1 cellular context compared by ENCODE assay signal in the genomic region with DNA sequence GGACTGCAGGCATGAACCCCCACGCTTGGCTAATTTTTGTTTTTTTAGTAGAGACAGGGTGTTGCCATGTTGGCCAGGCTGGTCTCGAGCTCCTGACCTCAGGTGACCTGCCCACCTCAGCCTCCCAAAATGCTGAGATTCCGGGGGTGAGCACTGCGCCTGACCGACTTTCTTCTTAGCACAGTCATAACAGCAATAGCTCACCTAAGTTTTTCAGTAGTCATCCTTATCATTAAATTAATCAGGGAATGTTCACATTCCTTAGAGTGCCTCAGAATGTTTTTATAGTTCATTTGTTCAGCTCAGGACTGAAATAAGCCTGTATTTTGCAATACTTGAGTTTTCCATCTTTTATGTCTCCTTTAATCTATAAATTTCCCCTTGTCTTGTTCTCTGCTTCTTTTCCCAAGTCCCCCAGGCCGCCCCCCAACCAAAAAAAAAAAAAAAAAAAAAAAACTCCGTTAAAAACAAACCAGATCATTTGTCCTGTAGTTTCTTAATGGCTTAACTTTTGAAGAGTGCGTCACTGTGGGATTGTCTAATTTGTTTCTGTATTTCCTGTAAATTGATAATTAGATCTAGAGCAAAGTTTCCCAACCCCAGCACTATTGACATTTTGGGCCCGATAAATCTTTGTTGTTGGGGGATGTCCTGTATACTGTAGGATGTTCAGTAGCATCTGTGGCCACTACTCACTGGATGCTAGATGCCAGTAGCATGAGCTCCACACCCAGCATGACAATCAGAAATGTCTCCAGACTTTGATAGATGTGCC.
TF ChIP-seq lines count a peak whose summit lies in the region.

No MANE protein-coding gene starts in this region.

TF ChIP-seq in WTC11, 78 proteins besides CTCF, POLR2A, EP300 and RAD21 (continued from another document):
- TF ChIP-seq, protein P1, sequence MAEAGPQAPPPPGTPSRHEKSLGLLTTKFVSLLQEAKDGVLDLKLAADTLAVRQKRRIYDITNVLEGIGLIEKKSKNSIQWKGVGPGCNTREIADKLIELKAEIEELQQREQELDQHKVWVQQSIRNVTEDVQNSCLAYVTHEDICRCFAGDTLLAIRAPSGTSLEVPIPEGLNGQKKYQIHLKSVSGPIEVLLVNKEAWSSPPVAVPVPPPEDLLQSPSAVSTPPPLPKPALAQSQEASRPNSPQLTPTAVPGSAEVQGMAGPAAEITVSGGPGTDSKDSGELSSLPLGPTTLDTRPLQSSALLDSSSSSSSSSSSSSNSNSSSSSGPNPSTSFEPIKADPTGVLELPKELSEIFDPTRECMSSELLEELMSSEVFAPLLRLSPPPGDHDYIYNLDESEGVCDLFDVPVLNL (CRISPR knock-in tag; IDR thresholded peaks at IDR 0.05; ENCODE audit: borderline replicate concordance, low read depth) = no peak
- no peak for TF ChIP-seq HMGA2 (CRISPR knock-in tag; IDR thresholded peaks at IDR 0.05)
- TF ChIP-seq, protein P2, sequence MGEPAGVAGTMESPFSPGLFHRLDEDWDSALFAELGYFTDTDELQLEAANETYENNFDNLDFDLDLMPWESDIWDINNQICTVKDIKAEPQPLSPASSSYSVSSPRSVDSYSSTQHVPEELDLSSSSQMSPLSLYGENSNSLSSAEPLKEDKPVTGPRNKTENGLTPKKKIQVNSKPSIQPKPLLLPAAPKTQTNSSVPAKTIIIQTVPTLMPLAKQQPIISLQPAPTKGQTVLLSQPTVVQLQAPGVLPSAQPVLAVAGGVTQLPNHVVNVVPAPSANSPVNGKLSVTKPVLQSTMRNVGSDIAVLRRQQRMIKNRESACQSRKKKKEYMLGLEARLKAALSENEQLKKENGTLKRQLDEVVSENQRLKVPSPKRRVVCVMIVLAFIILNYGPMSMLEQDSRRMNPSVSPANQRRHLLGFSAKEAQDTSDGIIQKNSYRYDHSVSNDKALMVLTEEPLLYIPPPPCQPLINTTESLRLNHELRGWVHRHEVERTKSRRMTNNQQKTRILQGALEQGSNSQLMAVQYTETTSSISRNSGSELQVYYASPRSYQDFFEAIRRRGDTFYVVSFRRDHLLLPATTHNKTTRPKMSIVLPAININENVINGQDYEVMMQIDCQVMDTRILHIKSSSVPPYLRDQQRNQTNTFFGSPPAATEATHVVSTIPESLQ (CRISPR knock-in tag; IDR thresholded peaks at IDR 0.05) = no peak
- TF ChIP-seq, protein P3, sequence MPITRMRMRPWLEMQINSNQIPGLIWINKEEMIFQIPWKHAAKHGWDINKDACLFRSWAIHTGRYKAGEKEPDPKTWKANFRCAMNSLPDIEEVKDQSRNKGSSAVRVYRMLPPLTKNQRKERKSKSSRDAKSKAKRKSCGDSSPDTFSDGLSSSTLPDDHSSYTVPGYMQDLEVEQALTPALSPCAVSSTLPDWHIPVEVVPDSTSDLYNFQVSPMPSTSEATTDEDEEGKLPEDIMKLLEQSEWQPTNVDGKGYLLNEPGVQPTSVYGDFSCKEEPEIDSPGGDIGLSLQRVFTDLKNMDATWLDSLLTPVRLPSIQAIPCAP (CRISPR knock-in tag; IDR thresholded peaks at IDR 0.05) = no peak
- no peak for TF ChIP-seq ATF1 (CRISPR knock-in tag; IDR thresholded peaks at IDR 0.05)
- TF ChIP-seq, protein P4, sequence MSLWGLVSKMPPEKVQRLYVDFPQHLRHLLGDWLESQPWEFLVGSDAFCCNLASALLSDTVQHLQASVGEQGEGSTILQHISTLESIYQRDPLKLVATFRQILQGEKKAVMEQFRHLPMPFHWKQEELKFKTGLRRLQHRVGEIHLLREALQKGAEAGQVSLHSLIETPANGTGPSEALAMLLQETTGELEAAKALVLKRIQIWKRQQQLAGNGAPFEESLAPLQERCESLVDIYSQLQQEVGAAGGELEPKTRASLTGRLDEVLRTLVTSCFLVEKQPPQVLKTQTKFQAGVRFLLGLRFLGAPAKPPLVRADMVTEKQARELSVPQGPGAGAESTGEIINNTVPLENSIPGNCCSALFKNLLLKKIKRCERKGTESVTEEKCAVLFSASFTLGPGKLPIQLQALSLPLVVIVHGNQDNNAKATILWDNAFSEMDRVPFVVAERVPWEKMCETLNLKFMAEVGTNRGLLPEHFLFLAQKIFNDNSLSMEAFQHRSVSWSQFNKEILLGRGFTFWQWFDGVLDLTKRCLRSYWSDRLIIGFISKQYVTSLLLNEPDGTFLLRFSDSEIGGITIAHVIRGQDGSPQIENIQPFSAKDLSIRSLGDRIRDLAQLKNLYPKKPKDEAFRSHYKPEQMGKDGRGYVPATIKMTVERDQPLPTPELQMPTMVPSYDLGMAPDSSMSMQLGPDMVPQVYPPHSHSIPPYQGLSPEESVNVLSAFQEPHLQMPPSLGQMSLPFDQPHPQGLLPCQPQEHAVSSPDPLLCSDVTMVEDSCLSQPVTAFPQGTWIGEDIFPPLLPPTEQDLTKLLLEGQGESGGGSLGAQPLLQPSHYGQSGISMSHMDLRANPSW (CRISPR knock-in tag; conservative IDR thresholded peaks at IDR 0.05; ENCODE audit: low read depth) = no peak
- TF ChIP-seq, protein P5, sequence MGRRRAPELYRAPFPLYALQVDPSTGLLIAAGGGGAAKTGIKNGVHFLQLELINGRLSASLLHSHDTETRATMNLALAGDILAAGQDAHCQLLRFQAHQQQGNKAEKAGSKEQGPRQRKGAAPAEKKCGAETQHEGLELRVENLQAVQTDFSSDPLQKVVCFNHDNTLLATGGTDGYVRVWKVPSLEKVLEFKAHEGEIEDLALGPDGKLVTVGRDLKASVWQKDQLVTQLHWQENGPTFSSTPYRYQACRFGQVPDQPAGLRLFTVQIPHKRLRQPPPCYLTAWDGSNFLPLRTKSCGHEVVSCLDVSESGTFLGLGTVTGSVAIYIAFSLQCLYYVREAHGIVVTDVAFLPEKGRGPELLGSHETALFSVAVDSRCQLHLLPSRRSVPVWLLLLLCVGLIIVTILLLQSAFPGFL (CRISPR knock-in tag; IDR thresholded peaks at IDR 0.05; ENCODE audit: borderline replicate concordance) = no peak
- TF ChIP-seq, protein P6, sequence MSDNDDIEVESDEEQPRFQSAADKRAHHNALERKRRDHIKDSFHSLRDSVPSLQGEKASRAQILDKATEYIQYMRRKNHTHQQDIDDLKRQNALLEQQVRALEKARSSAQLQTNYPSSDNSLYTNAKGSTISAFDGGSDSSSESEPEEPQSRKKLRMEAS (CRISPR knock-in tag; IDR thresholded peaks at IDR 0.05) = no peak
- TF ChIP-seq RELA (CRISPR knock-in tag; IDR thresholded peaks at IDR 0.05; ENCODE audit: borderline replicate concordance) = no peak
- TF ChIP-seq, protein P7, sequence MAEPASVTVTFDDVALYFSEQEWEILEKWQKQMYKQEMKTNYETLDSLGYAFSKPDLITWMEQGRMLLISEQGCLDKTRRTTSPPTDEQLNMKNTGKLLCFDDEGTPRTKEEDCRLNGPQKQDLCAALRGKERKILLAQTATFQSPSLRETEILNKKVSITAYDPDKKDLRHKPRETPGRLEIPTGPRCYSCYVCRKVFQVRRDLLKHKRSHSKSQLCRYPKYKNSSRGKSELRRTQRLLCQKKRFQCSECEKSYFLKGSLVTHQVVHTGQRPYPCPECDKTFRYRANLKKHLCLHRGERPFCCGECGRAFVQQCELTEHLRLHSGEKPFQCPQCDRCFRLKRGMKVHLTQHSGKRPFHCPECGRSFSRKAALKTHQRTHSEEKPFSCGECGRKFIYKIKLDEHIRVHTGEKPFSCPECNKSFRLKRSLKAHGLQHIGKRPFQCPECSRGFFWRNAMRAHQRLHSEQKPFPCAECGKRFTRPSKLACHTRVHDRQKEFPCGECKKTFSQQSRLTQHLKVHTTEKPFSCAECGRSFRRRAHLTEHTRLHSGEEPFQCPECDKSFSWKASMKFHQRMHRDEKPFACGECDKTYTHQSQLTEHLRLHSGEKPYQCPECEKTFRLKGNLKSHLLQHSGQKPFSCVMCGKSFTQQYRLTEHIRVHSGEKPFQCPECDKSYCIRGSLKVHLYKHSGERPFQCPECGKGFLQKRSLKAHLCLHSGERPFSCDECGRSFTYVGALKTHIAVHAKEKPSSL (CRISPR knock-in tag; conservative IDR thresholded peaks at IDR 0.05) = no peak
- TF ChIP-seq, protein P8, sequence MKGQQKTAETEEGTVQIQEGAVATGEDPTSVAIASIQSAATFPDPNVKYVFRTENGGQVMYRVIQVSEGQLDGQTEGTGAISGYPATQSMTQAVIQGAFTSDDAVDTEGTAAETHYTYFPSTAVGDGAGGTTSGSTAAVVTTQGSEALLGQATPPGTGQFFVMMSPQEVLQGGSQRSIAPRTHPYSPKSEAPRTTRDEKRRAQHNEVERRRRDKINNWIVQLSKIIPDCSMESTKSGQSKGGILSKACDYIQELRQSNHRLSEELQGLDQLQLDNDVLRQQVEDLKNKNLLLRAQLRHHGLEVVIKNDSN (CRISPR knock-in tag; IDR thresholded peaks at IDR 0.05) = no peak
- TF ChIP-seq ETV6 (CRISPR knock-in tag; IDR thresholded peaks at IDR 0.05) = no peak
- no peak for TF ChIP-seq NFYB (CRISPR knock-in tag; conservative IDR thresholded peaks at IDR 0.05; ENCODE audit: low read depth)
- TF ChIP-seq PRRX2 (CRISPR knock-in tag; IDR thresholded peaks at IDR 0.05) = no peak
- TF ChIP-seq, protein P9, sequence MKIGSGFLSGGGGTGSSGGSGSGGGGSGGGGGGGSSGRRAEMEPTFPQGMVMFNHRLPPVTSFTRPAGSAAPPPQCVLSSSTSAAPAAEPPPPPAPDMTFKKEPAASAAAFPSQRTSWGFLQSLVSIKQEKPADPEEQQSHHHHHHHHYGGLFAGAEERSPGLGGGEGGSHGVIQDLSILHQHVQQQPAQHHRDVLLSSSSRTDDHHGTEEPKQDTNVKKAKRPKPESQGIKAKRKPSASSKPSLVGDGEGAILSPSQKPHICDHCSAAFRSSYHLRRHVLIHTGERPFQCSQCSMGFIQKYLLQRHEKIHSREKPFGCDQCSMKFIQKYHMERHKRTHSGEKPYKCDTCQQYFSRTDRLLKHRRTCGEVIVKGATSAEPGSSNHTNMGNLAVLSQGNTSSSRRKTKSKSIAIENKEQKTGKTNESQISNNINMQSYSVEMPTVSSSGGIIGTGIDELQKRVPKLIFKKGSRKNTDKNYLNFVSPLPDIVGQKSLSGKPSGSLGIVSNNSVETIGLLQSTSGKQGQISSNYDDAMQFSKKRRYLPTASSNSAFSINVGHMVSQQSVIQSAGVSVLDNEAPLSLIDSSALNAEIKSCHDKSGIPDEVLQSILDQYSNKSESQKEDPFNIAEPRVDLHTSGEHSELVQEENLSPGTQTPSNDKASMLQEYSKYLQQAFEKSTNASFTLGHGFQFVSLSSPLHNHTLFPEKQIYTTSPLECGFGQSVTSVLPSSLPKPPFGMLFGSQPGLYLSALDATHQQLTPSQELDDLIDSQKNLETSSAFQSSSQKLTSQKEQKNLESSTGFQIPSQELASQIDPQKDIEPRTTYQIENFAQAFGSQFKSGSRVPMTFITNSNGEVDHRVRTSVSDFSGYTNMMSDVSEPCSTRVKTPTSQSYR (CRISPR knock-in tag; IDR thresholded peaks at IDR 0.05) = no peak
- TF ChIP-seq FOXP1 (CRISPR knock-in tag; IDR thresholded peaks at IDR 0.05; ENCODE audit: borderline replicate concordance) = no peak
